ENCODE assay signal across 10 cellular contexts in the genomic region with DNA sequence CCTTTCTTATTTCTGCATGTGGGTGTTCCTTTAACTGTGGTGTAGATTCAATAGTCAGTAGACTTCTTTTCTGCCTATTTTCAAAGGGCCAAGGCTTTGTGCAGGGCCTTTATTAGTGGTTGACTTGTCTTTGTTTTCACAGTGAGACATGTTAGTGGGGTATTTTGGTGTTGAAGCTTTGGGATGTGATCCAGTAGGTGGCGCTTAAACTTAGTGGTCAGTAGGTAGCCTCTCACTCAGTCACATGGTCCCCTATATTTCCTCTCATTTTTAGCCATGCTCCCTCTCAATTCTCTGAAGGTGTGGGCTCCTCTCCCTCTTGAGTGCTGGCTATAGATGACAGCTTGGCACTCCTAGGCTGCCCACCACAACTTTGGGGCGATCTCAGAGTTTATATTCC. TPM values are rescaled to one million over a fixed set of nuclear protein-coding genes. Genes with fewer than 3 reads are reported as not detected.
DNase-seq lines count a peak whose midpoint lies in the region; ATAC-seq and TF ChIP-seq lines count a peak whose summit lies in the region.
"Had no signal": no experiment of that assay in that cellular context is flagged by ENCODE, and none has a peak within 500 bp of the region (broad histone marks: within the 10 kb centered on the region; RNA-seq: fewer than 3 reads in every experiment).

No MANE protein-coding gene starts in this region.

- no peak overlapping the region for H2BK120ac ChIP-seq in mesendoderm (ENCODE audit: low read depth, low read length)

- no peaks in the 10 kb centered on the region for H3K79me2 ChIP-seq in mesendoderm (ENCODE audit: control insufficient read depth, insufficient read depth, low read length)

- no peak overlapping the region for H3K4me2 ChIP-seq in mesendoderm (ENCODE audit: low read length)

- no peaks in the 10 kb centered on the region for H3K36me3 ChIP-seq in WERI-Rb-1
- no peaks in the 10 kb centered on the region for H3K36me3 ChIP-seq in mesendoderm (ENCODE audit: control insufficient read depth, insufficient read depth, low read length)
- H3K36me3 ChIP-seq in gastroesophageal sphincter, result no peaks in the 10 kb centered on the region

- TF ChIP-seq CTCF in GM12875 (IDR thresholded peaks at IDR 0.05; ENCODE audit: borderline replicate concordance, insufficient read depth, low read depth, low read length) (peak; percentile 44; the same call in 1 of the 2 replicates), WERI-Rb-1 (IDR thresholded peaks at IDR 0.05; ENCODE audit: low read depth, low read length) (peak; percentile 64), gastroesophageal sphincter (IDR thresholded peaks at IDR 0.05) (no peak)

- no peak for TF ChIP-seq POLR2A in gastroesophageal sphincter (IDR thresholded peaks at IDR 0.05)

- H3K56ac ChIP-seq in mesendoderm (ENCODE audit: low read length), result no peak overlapping the region

- H3K23ac ChIP-seq in mesendoderm (ENCODE audit: low read length), result no peak overlapping the region

- H3K4me3 ChIP-seq in GM12875 (ENCODE audit: low read depth, low read length) (no peak overlapping the region), WERI-Rb-1 (ENCODE audit: low read depth, low read length) (no peak overlapping the region), mesendoderm (ENCODE audit: low read length) (no peak overlapping the region), gastroesophageal sphincter (no peak overlapping the region)

- H4K5ac ChIP-seq in mesendoderm (ENCODE audit: low read length), result no peak overlapping the region

- H3K4me1 ChIP-seq in mesendoderm (ENCODE audit: control insufficient read depth, low read depth, low read length) (no peaks in the 10 kb centered on the region), gastroesophageal sphincter (no peaks in the 10 kb centered on the region)

- ATAC-seq in HG03175 (IDR thresholded peaks at IDR 0.05; ENCODE audit: unreplicated experiment), result peak; percentile 78
- ATAC-seq in GM19324 (IDR thresholded peaks at IDR 0.05; ENCODE audit: low FRiP score, unreplicated experiment), result no peak
- ATAC-seq in gastroesophageal sphincter, result no peak

- H3K27ac ChIP-seq in WERI-Rb-1 (no peak overlapping the region), mesendoderm (ENCODE audit: low read depth, low read length) (no peak overlapping the region), gastroesophageal sphincter (no peak overlapping the region)

- no peak overlapping the region for H2AK5ac ChIP-seq in mesendoderm (ENCODE audit: low read length)

- no peak overlapping the region for H3K9ac ChIP-seq in mesendoderm (ENCODE audit: low read length)

- no peak overlapping the region for H2BK5ac ChIP-seq in mesendoderm (ENCODE audit: low read length)

- DNase-seq in WERI-Rb-1 (peak; percentile 30), mesendoderm (peak; percentile 62), superior temporal gyrus (ENCODE audit: extremely low spot score) (no peak)
- DNase-seq in stimulated activated CD4-positive, alpha-beta T cell treated with anti-CD3 and anti-CD28 coated beads, Interleukin-2, amount 100 ng/mL, for 48 hours, result no peak
- DNase-seq: activated CD4-positive, alpha-beta T cell treated with anti-CD3 and anti-CD28 coated beads, Interleukin-2, amount 10 ng/mL, durations not matched to agents 24 days and 14 days; stimulated activated CD4-positive, alpha-beta T cell treated with anti-CD3 and anti-CD28 coated beads, Interleukin-1b, Interleukin-23, amount 100 ng/mL, for 48 hours had no signal

- H3K79me1 ChIP-seq in mesendoderm (ENCODE audit: low read length), result no peaks in the 10 kb centered on the region

- H4K8ac ChIP-seq in mesendoderm (ENCODE audit: low read depth, low read length), result no peak overlapping the region

- H2BK15ac ChIP-seq in mesendoderm (replicated peaks; ENCODE audit: low read depth), result no peak overlapping the region

- H3K27me3 ChIP-seq in WERI-Rb-1 (ENCODE audit: insufficient read depth, low read depth, severe bottlenecking) (no peaks in the 10 kb centered on the region), mesendoderm (ENCODE audit: insufficient read depth, low read length, poor library complexity) (no peaks in the 10 kb centered on the region), gastroesophageal sphincter (no peaks in the 10 kb centered on the region)

- H3K18ac ChIP-seq in mesendoderm (ENCODE audit: low read length), result no peak overlapping the region

- no peaks in the 10 kb centered on the region for H3K9me3 ChIP-seq in WERI-Rb-1 (ENCODE audit: severe bottlenecking)
- H3K9me3 ChIP-seq in gastroesophageal sphincter, result peaks cover 0 to 17% (median 0%) of the 10 kb centered on the region in 3 donors

- no peak overlapping the region for H3K4ac ChIP-seq in mesendoderm (ENCODE audit: low read depth, low read length)

- WGBS in mesendoderm (ENCODE audit: extremely low coverage, insufficient coverage, low lambda C conversion rate), result no CpG with 5 or more reads among the region's 2 CpGs
- WGBS in gastroesophageal sphincter (ENCODE audit: low coverage in 1 of 2), 2 donors, result 33% methylated on average over 1 of the region's 2 CpGs; no CpG with 5 or more reads in 1 of the 2 donors

- no peak for TF ChIP-seq EP300 in gastroesophageal sphincter (IDR thresholded peaks at IDR 0.05)

RNA-seq across cellular contexts. Expression of a gene that starts 23.4 kb away (rescaled TPM):
- 3.6 TPM for polyA plus RNA-seq in mesendoderm (2013, experiment 1 of 2)
- polyA plus RNA-seq in mesendoderm (2013, experiment 2 of 2), result 3.2 TPM
- total RNA-seq in gastroesophageal sphincter, result 10 to 100 TPM in 1 of 4 donors, 1 to 10 TPM in 3; 5.6 to 12.8 (median 6.8) TPM

Comparison
In these comparisons a context has a peak if more than half of its experiments do, and no peak if none do; other contexts are left out.
1. CTCF ChIP-seq: peak in GM12875 (single experiment) and WERI-Rb-1 (single experiment); none in gastroesophageal sphincter (0 of 4).
2. DNase-seq: peak in WERI-Rb-1 (single experiment) and mesendoderm (single experiment); none in superior temporal gyrus (single experiment) and stimulated activated CD4-positive, alpha-beta T cell treated with anti-CD3 and anti-CD28 coated beads, Interleukin-2, amount 100 ng/mL, for 48 hours (0 of 2).